ENCODE assay signal across 8 cellular contexts in genomic region chr17:75158480-75158879, GRCh38. TPM values are rescaled to one million over a fixed set of nuclear protein-coding genes. Genes with fewer than 3 reads are reported as not detected.
DNase-seq lines count a peak whose midpoint lies in the region; ATAC-seq, FAIRE-seq and TF ChIP-seq lines count a peak whose summit lies in the region.
"Not testable (repeated sequence)": the region's sequence is repeated elsewhere in the genome, so short reads cannot be mapped to it uniquely, and the experiment has no call there.

No MANE protein-coding gene starts in this region.

- not testable (repeated sequence) for FAIRE-seq in RCC 7860 (lab: Jason Lieb, UNC)

- H3K23ac ChIP-seq in mesendoderm (ENCODE audit: low read length): not testable (repeated sequence)

- H3K56ac ChIP-seq in mesendoderm (ENCODE audit: low read length): not testable (repeated sequence)

- 67 to 79% (median 72%) methylated on average over 8 of the region's 8 CpGs for WGBS in adrenal gland, 4 donors
- no CpG with 5 or more reads among the region's 8 CpGs for WGBS in mesendoderm (ENCODE audit: extremely low coverage, insufficient coverage, low lambda C conversion rate)
- WGBS in smooth muscle cell (ENCODE audit: low lambda C conversion rate): 84% methylated on average over 8 of the region's 8 CpGs

- DNase-seq in A172 (ENCODE audit: low spot score) (peak; percentile 73), HCEC 1CT (peak; percentile 1), RCC 7860 (ENCODE audit: low spot score) (peak; percentile 29), adrenal gland (peak in 5 of 7 donors; percentile 61 to 74 (median 64)), dermis blood vessel endothelial cell (peak; percentile 37), foreskin keratinocyte (peak; percentile 55 to 57), mesendoderm (peak; percentile 56)
- not testable (repeated sequence) for DNase-seq in smooth muscle cell (lab: John Stamatoyannopoulos, UW; ENCODE audit: unreplicated experiment)

- H4K20me1 ChIP-seq in smooth muscle cell (ENCODE audit: low read depth): not testable (repeated sequence)

- H3K36me3 ChIP-seq in adrenal gland (replicated peaks in 1 of 2); mesendoderm (ENCODE audit: control insufficient read depth, insufficient read depth, low read length); smooth muscle cell (ENCODE audit: low read depth): not testable (repeated sequence)

- H3K79me2 ChIP-seq in mesendoderm (ENCODE audit: control insufficient read depth, insufficient read depth, low read length); smooth muscle cell (ENCODE audit: low read depth): not testable (repeated sequence)

- TF ChIP-seq POLR2A in adrenal gland (IDR thresholded peaks at IDR 0.05): not testable (repeated sequence)

- not testable (repeated sequence) for H3K79me1 ChIP-seq in mesendoderm (ENCODE audit: low read length)

- H2AK5ac ChIP-seq in mesendoderm (ENCODE audit: low read length): not testable (repeated sequence)

- H4K8ac ChIP-seq in mesendoderm (ENCODE audit: low read depth, low read length): not testable (repeated sequence)

- H3K4ac ChIP-seq in mesendoderm (ENCODE audit: low read depth, low read length): not testable (repeated sequence)

- not testable (repeated sequence) for H3K18ac ChIP-seq in mesendoderm (ENCODE audit: low read length)

- not testable (repeated sequence) for H3K9me3 ChIP-seq in adrenal gland (replicated peaks in 1 of 3); smooth muscle cell (replicated peaks; ENCODE audit: low read depth)

- not testable (repeated sequence) for TF ChIP-seq CTCF in adrenal gland (IDR thresholded peaks at IDR 0.05); foreskin keratinocyte (conservative IDR thresholded peaks at IDR 0.05); smooth muscle cell (IDR thresholded peaks at IDR 0.05; ENCODE audit: borderline replicate concordance, insufficient read depth, poor library complexity, severe bottlenecking)

- not testable (repeated sequence) for H2BK5ac ChIP-seq in mesendoderm (ENCODE audit: low read length)

- H3F3A ChIP-seq in smooth muscle cell (ENCODE audit: low read depth): peaks cover 19% of the 10 kb centered on the region

- not testable (repeated sequence) for H3K27me3 ChIP-seq in adrenal gland; foreskin keratinocyte; mesendoderm (ENCODE audit: insufficient read depth, low read length, poor library complexity); smooth muscle cell (ENCODE audit: low read depth)

- intact Hi-C loops in adrenal gland (cut with DNase I): not testable (repeated sequence)

- ATAC-seq in foreskin keratinocyte: not testable (repeated sequence)

- not testable (repeated sequence) for H3K4me2 ChIP-seq in mesendoderm (ENCODE audit: low read length); smooth muscle cell

- not testable (repeated sequence) for H2AFZ ChIP-seq in smooth muscle cell (ENCODE audit: low read depth)

- H3K9ac ChIP-seq in mesendoderm (ENCODE audit: low read length); smooth muscle cell (ENCODE audit: low read depth): not testable (repeated sequence)

- H4K5ac ChIP-seq in mesendoderm (ENCODE audit: low read length): not testable (repeated sequence)

- H2BK15ac ChIP-seq in mesendoderm (replicated peaks; ENCODE audit: low read depth): not testable (repeated sequence)

- not testable (repeated sequence) for H3K4me3 ChIP-seq in adrenal gland; mesendoderm (ENCODE audit: low read length); smooth muscle cell

- peak overlapping the region in 2 of 5 donors; percentile 22 to 33 for H3K27ac ChIP-seq in adrenal gland
- peak overlapping the region; percentile 70 for H3K27ac ChIP-seq in foreskin keratinocyte
- not testable (repeated sequence) for H3K27ac ChIP-seq in mesendoderm (ENCODE audit: low read depth, low read length)
- H3K27ac ChIP-seq in smooth muscle cell (ENCODE audit: low read depth): peak overlapping the region; percentile 79

- H3K4me1 ChIP-seq in adrenal gland (replicated peaks in 1 of 2) (peaks cover 4 to 11% of the 10 kb centered on the region in 2 donors), foreskin keratinocyte (peaks cover 24% of the 10 kb centered on the region)
- not testable (repeated sequence) for H3K4me1 ChIP-seq in mesendoderm (ENCODE audit: control insufficient read depth, low read depth, low read length); smooth muscle cell (ENCODE audit: low read depth)

- not testable (repeated sequence) for H2BK120ac ChIP-seq in mesendoderm (ENCODE audit: low read depth, low read length)

RNA-seq across cellular contexts. Expression of gene JPT1, which starts 4.2 kb away (rescaled TPM):
- total RNA-seq in A172 (2014; rRNA removed; shearing (Covaris generic)): 626 and 687 TPM in 2 replicates
- total RNA-seq in adrenal gland (100 to 1,000 TPM in 1 of 8 donors, 10 to 100 TPM in 7; 34.2 to 232 (median 58.8) TPM), dermis blood vessel endothelial cell (120 and 160 TPM in 2 replicates), foreskin keratinocyte (463 and 622 TPM in 2 replicates), smooth muscle cell (103 and 141 TPM in 2 replicates)
- polyA plus RNA-seq in adrenal gland (100 to 1,000 TPM in 2 of 3 donors, 10 to 100 TPM in 1; 98.6 to 161 (median 102) TPM), foreskin keratinocyte (705 and 905 TPM in 2 replicates), smooth muscle cell (240 and 288 TPM in 2 replicates)
- 721 TPM for polyA plus RNA-seq in mesendoderm (2013, experiment 1 of 2)
- polyA plus RNA-seq in mesendoderm (2013, experiment 2 of 2): 717 TPM

RNA-seq across cellular contexts. Expression of gene SUMO2, which starts 24.3 kb away (rescaled TPM):
- 201 and 239 TPM in 2 replicates for total RNA-seq in A172 (2014; rRNA removed; shearing (Covaris generic))
- total RNA-seq in adrenal gland (100 to 1,000 TPM in 5 of 8 donors, 10 to 100 TPM in 3; 65.2 to 371 (median 245) TPM), dermis blood vessel endothelial cell (116 and 134 TPM in 2 replicates), foreskin keratinocyte (284 and 299 TPM in 2 replicates), smooth muscle cell (104 and 111 TPM in 2 replicates)
- polyA plus RNA-seq in adrenal gland (100 to 1,000 TPM in 1 of 3 donors, 10 to 100 TPM in 2; 54.9 to 331 (median 65.6) TPM), foreskin keratinocyte (326 and 355 TPM in 2 replicates), smooth muscle cell (416 and 419 TPM in 2 replicates)
- 314 TPM for polyA plus RNA-seq in mesendoderm (2013, experiment 1 of 2)
- 310 TPM for polyA plus RNA-seq in mesendoderm (2013, experiment 2 of 2)

RNA-seq across cellular contexts. Expression of gene NT5C, which starts 26.9 kb away (rescaled TPM):
- total RNA-seq in A172 (2014; rRNA removed; shearing (Covaris generic)): 73.6 and 83.9 TPM in 2 replicates
- total RNA-seq in adrenal gland (100 to 1,000 TPM in 1 of 8 donors, 10 to 100 TPM in 7; 33.4 to 112 (median 62.9) TPM), dermis blood vessel endothelial cell (48.8 and 51.9 TPM in 2 replicates), foreskin keratinocyte (76.5 and 76.8 TPM in 2 replicates), smooth muscle cell (25.8 and 39.9 TPM in 2 replicates)
- polyA plus RNA-seq in adrenal gland (100 to 1,000 TPM in 2 of 3 donors, 10 to 100 TPM in 1; 20.6 to 124 (median 114) TPM), foreskin keratinocyte (109 and 111 TPM in 2 replicates), smooth muscle cell (46.8 and 53.5 TPM in 2 replicates)
- 52.7 TPM for polyA plus RNA-seq in mesendoderm (2013, experiment 1 of 2)
- polyA plus RNA-seq in mesendoderm (2013, experiment 2 of 2): 50.6 TPM

RNA-seq across cellular contexts. Expression of gene NUP85, which starts 47.0 kb away (rescaled TPM):
- total RNA-seq in A172 (2014; rRNA removed; shearing (Covaris generic)): 55.6 and 59.1 TPM in 2 replicates
- 10 to 100 TPM; 18.7 to 53.8 (median 33.5) TPM for total RNA-seq in adrenal gland
- 10 to 100 TPM; 24.1 to 51.5 (median 40.0) TPM for polyA plus RNA-seq in adrenal gland
- total RNA-seq in dermis blood vessel endothelial cell: 37.6 and 41.5 TPM in 2 replicates
- 74.4 and 81.5 TPM in 2 replicates for total RNA-seq in foreskin keratinocyte
- polyA plus RNA-seq in foreskin keratinocyte: 55.9 and 66.9 TPM in 2 replicates
- polyA plus RNA-seq in mesendoderm (2013, experiment 1 of 2): 61.3 TPM
- polyA plus RNA-seq in mesendoderm (2013, experiment 2 of 2): 63.1 TPM
- 24.0 and 29.2 TPM in 2 replicates for total RNA-seq in smooth muscle cell
- 43.2 and 48.0 TPM in 2 replicates for polyA plus RNA-seq in smooth muscle cell

RNA-seq across cellular contexts. Expression of gene ARMC7, which starts 48.7 kb away (rescaled TPM):
- 3.2 and 6.0 TPM in 2 replicates for total RNA-seq in A172 (2014; rRNA removed; shearing (Covaris generic))
- total RNA-seq in adrenal gland (10 to 100 TPM in 1 of 8 donors, 1 to 10 TPM in 7; 4.9 to 13.8 (median 9.0) TPM), dermis blood vessel endothelial cell (3.1 and 3.9 TPM in 2 replicates), foreskin keratinocyte (3.5 and 4.4 TPM in 2 replicates), smooth muscle cell (3.0 and 6.8 TPM in 2 replicates)
- polyA plus RNA-seq in adrenal gland (1 to 10 TPM; 5.5 to 7.1 (median 5.8) TPM), foreskin keratinocyte (5.8 and 6.5 TPM in 2 replicates), smooth muscle cell (1.8 and 3.5 TPM in 2 replicates)
- polyA plus RNA-seq in mesendoderm (2013, experiment 1 of 2): 14.7 TPM
- 14.5 TPM for polyA plus RNA-seq in mesendoderm (2013, experiment 2 of 2)
